ENCODE assay signal across 8 cellular contexts in genomic region chr12:88035907-88036289, GRCh38. TPM values are rescaled to one million over a fixed set of nuclear protein-coding genes. Genes with fewer than 3 reads are reported as not detected.
DNase-seq lines count a peak whose midpoint lies in the region; ATAC-seq and TF ChIP-seq lines count a peak whose summit lies in the region.

No MANE protein-coding gene starts in this region.

- H3K4me1 ChIP-seq in GM23338 (ENCODE audit: insufficient read depth) (peaks cover 25% of the 10 kb centered on the region), MM.1S (ENCODE audit: low read length) (peaks cover 18% of the 10 kb centered on the region), muscle layer of duodenum (ENCODE audit: control insufficient read depth in 1 of 2, insufficient read depth in 2 of 2, low read length in 2 of 2) (peaks cover 18 to 20% of the 10 kb centered on the region in 2 donors)

- peaks cover 14% of the 10 kb centered on the region for H3K9me3 Mint-ChIP-seq in GM23338

- H3K9me3 ChIP-seq in MM.1S (replicated peaks; ENCODE audit: insufficient read depth, low read length) (no peaks in the 10 kb centered on the region), muscle layer of duodenum (ENCODE audit: control insufficient read depth in 1 of 2, low read length in 2 of 2) (no peaks in the 10 kb centered on the region)

- peak overlapping the region; percentile 97 for H3K4me3 Mint-ChIP-seq in GM23338

- H2AFZ ChIP-seq in GM23338 = peak overlapping the region; percentile 80
- H2AFZ ChIP-seq in MM.1S (ENCODE audit: low read length) = peak overlapping the region; percentile 92

- peak overlapping the region; percentile 89 for H3K4me3 ChIP-seq in GM23338
- peak overlapping the region; percentile 88 for H3K4me3 ChIP-seq in MM.1S (ENCODE audit: low read length)
- H3K4me3 ChIP-seq in coronary artery = peak overlapping the region; percentile 84
- peak overlapping the region; percentile 83 to 96 for H3K4me3 ChIP-seq in muscle layer of duodenum (ENCODE audit: low read depth in 1 of 2, low read length in 2 of 2)

- ATAC-seq in GM18498 (IDR thresholded peaks at IDR 0.05; ENCODE audit: unreplicated experiment) (peak; percentile 18), GM23338 (peak; percentile 34)

- H4K20me1 ChIP-seq in GM23338 (replicated peaks; ENCODE audit: insufficient read depth) (peaks cover 11% of the 10 kb centered on the region; the same call in 1 of the 2 replicates), MM.1S (ENCODE audit: insufficient read depth, low read length) (no peaks in the 10 kb centered on the region)

- H3K27me3 ChIP-seq in GM23338 (ENCODE audit: insufficient read depth) (no peaks in the 10 kb centered on the region), MM.1S (replicated peaks; ENCODE audit: insufficient read depth, low read length) (no peaks in the 10 kb centered on the region), muscle layer of duodenum (ENCODE audit: low read depth, low read length) (no peaks in the 10 kb centered on the region)

- H3K27ac ChIP-seq in GM23338 (ENCODE audit: low read depth) (no peak overlapping the region), MM.1S (ENCODE audit: low read length) (peak overlapping the region; percentile 68; the same call in 1 of the 2 replicates), coronary artery (peak overlapping the region; percentile 67 to 80), muscle layer of duodenum (ENCODE audit: low read length) (peak overlapping the region; percentile 65)

- TF ChIP-seq CTCF in GM23338 (conservative IDR thresholded peaks at IDR 0.05; ENCODE audit: low read depth in 2 of 2) (no peak), MM.1S (IDR thresholded peaks at IDR 0.05; ENCODE audit: low read length) (no peak), coronary artery (IDR thresholded peaks at IDR 0.05) (no peak)

- intact Hi-C loops in posterior vena cava (cut with DNase I) = no loop called here

- H3K4me2 ChIP-seq in GM23338 (peak overlapping the region; percentile 93), MM.1S (ENCODE audit: low read depth, low read length) (peak overlapping the region; percentile 84)

- H3K79me2 ChIP-seq in GM23338 (replicated peaks; ENCODE audit: insufficient read depth) (peaks cover 53% of the 10 kb centered on the region), MM.1S (ENCODE audit: low read length) (peaks cover 55% of the 10 kb centered on the region)

- H3K9ac ChIP-seq in MM.1S (ENCODE audit: low read length) = peak overlapping the region; percentile 80

- peaks cover 32% of the 10 kb centered on the region for H3K4me1 Mint-ChIP-seq in GM23338

- H3K9me2 ChIP-seq in GM23338 (ENCODE audit: insufficient read depth) (no peaks in the 10 kb centered on the region), MM.1S (replicated peaks; ENCODE audit: insufficient read depth, low read length) (no peaks in the 10 kb centered on the region)

- H3F3A ChIP-seq in GM23338 (replicated peaks; ENCODE audit: low read depth) (no peaks in the 10 kb centered on the region), MM.1S (ENCODE audit: insufficient read depth, low read length) (no peaks in the 10 kb centered on the region)

- H3K36me3 ChIP-seq in GM23338 (ENCODE audit: insufficient read depth) (no peaks in the 10 kb centered on the region), MM.1S (replicated peaks; ENCODE audit: insufficient read depth, low read length) (no peaks in the 10 kb centered on the region; the same call in 1 of the 2 replicates), muscle layer of duodenum (ENCODE audit: control insufficient read depth in 1 of 2, insufficient read depth in 2 of 2, low read length in 2 of 2) (no peaks in the 10 kb centered on the region)

- DNase-seq in GM23338 (ENCODE audit: low spot score) = peak; percentile 4
- DNase-seq in MM.1S = peak; percentile 14
- DNase-seq in coronary artery (ENCODE audit: low spot score) = no peak
- DNase-seq in globus pallidus (ENCODE audit: low spot score) = no peak
- DNase-seq in pons (ENCODE audit: low spot score) = no peak
- no peak for DNase-seq in posterior vena cava (ENCODE audit: low spot score)

- H3K36me3 Mint-ChIP-seq in GM23338 (ENCODE audit: low read depth) = peaks cover 6% of the 10 kb centered on the region; the same call in 1 of the 3 replicates

- no peaks in the 10 kb centered on the region for H3K27me3 Mint-ChIP-seq in GM23338 (ENCODE audit: insufficient read depth, low read depth, poor library complexity)

- no peak overlapping the region; the same call in 1 of the 2 replicates for H3K27ac Mint-ChIP-seq in GM23338

TF ChIP-seq in GM23338, 12 proteins besides CTCF, POLR2A, EP300 and RAD21 (continues in another document):
- TF ChIP-seq EZH2phosphoT487 (IDR thresholded peaks at IDR 0.05; ENCODE audit: unreplicated experiment) (no peak), JUNB (IDR thresholded peaks at IDR 0.05; ENCODE audit: unreplicated experiment) (no peak), CREB1 (CRISPR knock-in tag; IDR thresholded peaks at IDR 0.05; ENCODE audit: low read depth) (no peak), ETS1 (IDR thresholded peaks at IDR 0.05) (no peak), EZH2 (IDR thresholded peaks at IDR 0.05; ENCODE audit: low read depth, unreplicated experiment) (no peak), STAT1 (IDR thresholded peaks at IDR 0.05; ENCODE audit: unreplicated experiment) (no peak), REST (IDR thresholded peaks at IDR 0.05; ENCODE audit: unreplicated experiment) (no peak)

RNA-seq across cellular contexts. Expression of gene C12orf50, which starts 6.7 kb away (rescaled TPM):
- 0.03 TPM in 1 of 2 replicates, not detected in the other for total RNA-seq in GM23338 (2014; rRNA removed; shearing (Covaris generic))
- polyA plus RNA-seq in GM23338 (2016; fragmentation: Nextera tagmentation; extraction: Ambion mirVana) = not detected in 2 replicates
- under 1 TPM in 1 of 2 donors, not detected in 1; 0.14 TPM for total RNA-seq in posterior vena cava

Comparison
In these comparisons a context has a peak if more than half of its experiments do, and no peak if none do; other contexts are left out.
1. DNase-seq: peak in GM23338 (single experiment) and MM.1S (single experiment); none in coronary artery (single experiment), globus pallidus (single experiment), pons (single experiment) and posterior vena cava (single experiment).
2. Peak in every context shown above with its lines, with median percentiles within 50 percentile points of each other: H3K4me3 ChIP-seq.